ENCODE assay signal across 8 cellular contexts in genomic region chr6:77650098-77650663, GRCh38. TPM values are rescaled to one million over a fixed set of nuclear protein-coding genes. Genes with fewer than 3 reads are reported as not detected.
A peak's percentile ranks its signal among the peaks of the same experiment; 100 is the strongest.
DNase-seq lines count a peak whose midpoint lies in the region; ATAC-seq and TF ChIP-seq lines count a peak whose summit lies in the region.

No MANE protein-coding gene starts in this region.

- ATAC-seq in GM18498 (IDR thresholded peaks at IDR 0.05; ENCODE audit: unreplicated experiment), result peak; percentile 83
- ATAC-seq in HG03521 (IDR thresholded peaks at IDR 0.05; ENCODE audit: unreplicated experiment), result no peak

- WGBS in thyroid gland, 2 donors, result 24 to 35% methylated on average over 25 to 31 of the region's 37 CpGs
- WGBS in tibial nerve, 2 donors, result 25 to 27% methylated on average over 22 to 35 of the region's 37 CpGs

- no peak for TF ChIP-seq EP300 in tibial nerve (IDR thresholded peaks at IDR 0.05)

- DNase-seq in astrocyte of the spinal cord (ENCODE audit: low read depth, low spot score) (peak; percentile 15), left kidney (ENCODE audit: low read depth, low spot score) (peak; percentile 90), thyroid gland (peak; percentile 87 to 90), amniotic stem cell (lab: John Stamatoyannopoulos, UW) (no peak), tibial nerve (ENCODE audit: low spot score in 2 of 2) (no peak)

- H3K4me1 ChIP-seq in HUES48 (ENCODE audit: control insufficient read depth, insufficient read depth, low read length), result peaks cover 8% of the 10 kb centered on the region; the same call in 1 of the 2 replicates
- no peaks in the 10 kb centered on the region for H3K4me1 ChIP-seq in thyroid gland
- H3K4me1 ChIP-seq in tibial nerve, result no peaks in the 10 kb centered on the region

- H3K4me3 ChIP-seq in HUES48 (ENCODE audit: low read depth, low read length) (peak overlapping the region; percentile 68), astrocyte of the spinal cord (ENCODE audit: low read depth, low read length) (peak overlapping the region; percentile 13), thyroid gland (replicated peaks in 1 of 3) (no peak overlapping the region), tibial nerve (peak overlapping the region in 2 of 4 donors; percentile 8 to 36)

- peak overlapping the region; percentile 82 for H3K9ac ChIP-seq in HUES48 (ENCODE audit: low read depth, low read length)

- peak overlapping the region; percentile 71 for H3K27ac ChIP-seq in HUES48 (ENCODE audit: low read depth, low read length)
- H3K27ac ChIP-seq in thyroid gland, result peak overlapping the region; percentile 2 to 30 (median 2)
- H3K27ac ChIP-seq in tibial nerve, result peak overlapping the region in 2 of 4 donors; percentile 22 to 44

- H3K9me3 ChIP-seq in HUES48 (ENCODE audit: control insufficient read depth, insufficient read depth, low read length), result no peaks in the 10 kb centered on the region
- no peaks in the 10 kb centered on the region for H3K9me3 ChIP-seq in thyroid gland
- H3K9me3 ChIP-seq in tibial nerve, result no peaks in the 10 kb centered on the region

- no peaks in the 10 kb centered on the region for H3K27me3 ChIP-seq in HUES48 (ENCODE audit: control insufficient read depth, insufficient read depth, low read length)
- no peaks in the 10 kb centered on the region for H3K27me3 ChIP-seq in thyroid gland
- H3K27me3 ChIP-seq in tibial nerve, result no peaks in the 10 kb centered on the region

- no peaks in the 10 kb centered on the region for H3K36me3 ChIP-seq in HUES48 (ENCODE audit: control insufficient read depth, insufficient read depth, low read length)
- no peaks in the 10 kb centered on the region for H3K36me3 ChIP-seq in thyroid gland
- no peaks in the 10 kb centered on the region for H3K36me3 ChIP-seq in tibial nerve

- TF ChIP-seq POLR2A in thyroid gland (IDR thresholded peaks at IDR 0.05), result peak in 1 of 2 donors; percentile 14
- no peak for TF ChIP-seq POLR2A in tibial nerve (IDR thresholded peaks at IDR 0.05)

- TF ChIP-seq CTCF in astrocyte of the spinal cord (IDR thresholded peaks at IDR 0.05; ENCODE audit: low read depth, low read length) (peak; percentile 26), thyroid gland (IDR thresholded peaks at IDR 0.05) (peak in 3 of 6 experiments; percentile 35 to 57 (median 41)), tibial nerve (IDR thresholded peaks at IDR 0.05) (peak in 1 of 5 experiments; percentile 11)

- intact Hi-C loops in thyroid gland (cut with DNase I), result no loop called here

- in situ Hi-C loops in astrocyte of the spinal cord (cut with HindIII; ENCODE audit: low sequenced_read_pairs), result no loop called here

RNA-seq across cellular contexts. Expression of gene MEI4, which starts 2.7 kb away (rescaled TPM):
- 1 to 10 TPM in 3 of 4 donors, under 1 TPM in 1; 0.67 to 5.8 (median 3.8) TPM for total RNA-seq in thyroid gland
- under 1 TPM in 2 of 4 donors, not detected in 2; under 0.01 to 0.21 TPM for total RNA-seq in tibial nerve

Comparison
In these comparisons a context has a peak if more than half of its experiments do, and no peak if none do; other contexts are left out.
1. H3K4me3 ChIP-seq: peak in HUES48 (single experiment) and astrocyte of the spinal cord (single experiment); none in thyroid gland (0 of 3).
2. DNase-seq: peak in astrocyte of the spinal cord (single experiment), left kidney (single experiment) and thyroid gland (2 of 2); none in amniotic stem cell (single experiment) and tibial nerve (0 of 2).